Comparison of ENCODE assay signal across 8 cellular contexts in the genomic region with DNA sequence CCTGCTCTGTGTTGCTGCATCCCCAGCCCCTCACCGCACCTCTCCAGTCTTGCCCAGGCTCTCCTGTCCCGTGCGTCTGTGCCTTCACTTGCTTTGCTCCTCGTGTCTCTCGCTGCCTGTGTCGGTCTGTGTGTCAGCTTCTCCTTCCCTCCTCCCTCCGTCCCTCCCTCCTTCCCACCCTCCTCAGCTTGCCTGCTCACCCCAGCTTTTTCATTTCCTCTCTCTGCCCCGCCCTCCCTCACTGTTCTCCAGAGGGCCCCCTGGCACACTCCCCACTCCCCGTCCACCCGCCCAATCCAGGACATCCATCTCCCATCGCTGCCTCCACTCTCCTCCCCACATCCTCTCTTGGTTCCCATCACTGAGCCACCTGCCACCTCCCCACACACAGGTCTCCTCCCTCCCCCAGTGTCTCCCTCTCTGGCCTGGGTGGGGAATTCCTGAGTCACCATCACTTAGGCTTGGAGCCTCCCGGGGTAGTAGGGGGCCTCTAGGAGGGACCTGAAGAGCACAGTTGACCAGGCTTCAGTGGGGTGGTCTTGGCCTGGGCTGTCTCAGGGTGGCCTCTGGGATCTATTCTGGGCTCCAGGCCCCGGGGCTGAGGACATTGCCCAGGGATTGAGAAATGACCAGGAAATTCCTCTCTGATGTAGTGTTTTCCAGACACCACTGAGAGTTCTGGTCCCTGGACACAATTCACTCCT. TPM values are rescaled to one million over a fixed set of nuclear protein-coding genes. Genes with fewer than 3 reads are reported as not detected.
DNase-seq lines count a peak whose midpoint lies in the region; ATAC-seq and TF ChIP-seq lines count a peak whose summit lies in the region.

A gene with protein sequence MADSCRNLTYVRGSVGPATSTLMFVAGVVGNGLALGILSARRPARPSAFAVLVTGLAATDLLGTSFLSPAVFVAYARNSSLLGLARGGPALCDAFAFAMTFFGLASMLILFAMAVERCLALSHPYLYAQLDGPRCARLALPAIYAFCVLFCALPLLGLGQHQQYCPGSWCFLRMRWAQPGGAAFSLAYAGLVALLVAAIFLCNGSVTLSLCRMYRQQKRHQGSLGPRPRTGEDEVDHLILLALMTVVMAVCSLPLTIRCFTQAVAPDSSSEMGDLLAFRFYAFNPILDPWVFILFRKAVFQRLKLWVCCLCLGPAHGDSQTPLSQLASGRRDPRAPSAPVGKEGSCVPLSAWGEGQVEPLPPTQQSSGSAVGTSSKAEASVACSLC (minus strand): TSS at position 132 of the 704 bp plus-strand sequence. CDS start 864 bp downstream, outside the sequence.

- peak within 1 kb of the TSS; percentile 60 for H3K4me3 Mint-ChIP-seq in activated T-helper 17 cell treated with anti-CD3 and anti-CD28 coated beads, Interleukin-2, amount 50 U/mL, for 72 hours

- H3K9me3 ChIP-seq in BE2C (no peaks in the 10 kb centered on the region), HCT116 (ENCODE audit: control insufficient read depth in 1 of 2, insufficient read depth in 1 of 2, low read depth in 1 of 2, low read length in 2 of 2) (no peaks in the 10 kb centered on the region), left lung (no peaks in the 10 kb centered on the region), tibial nerve (no peaks in the 10 kb centered on the region)

- in situ Hi-C loops in GM13977 (cut with MboI; ENCODE audit: low pct_unique_long_range_greater_than_20kb, low sequenced_read_pairs, unreplicated experiment) = no loop called here

- peaks cover 46% of the 10 kb centered on the region for H3K4me1 ChIP-seq in BE2C
- H3K4me1 ChIP-seq in HCT116 (ENCODE audit: control insufficient read depth in 1 of 2, insufficient read depth in 2 of 2, low read length in 2 of 2) = peaks cover 0 to 13% of the 10 kb centered on the region in 2 experiments; a peak in 3 of 4 replicates
- H3K4me1 ChIP-seq in left lung = peaks cover 13 to 58% of the 10 kb centered on the region in 2 donors
- peaks cover 0 to 52% (median 42%) of the 10 kb centered on the region in 4 donors for H3K4me1 ChIP-seq in tibial nerve

- DNase-seq in BE2C (no peak), HCT116 (ENCODE audit: low read depth, low spot score) (no peak), left lung (peak in 1 of 2 donors; percentile 72), tibial nerve (ENCODE audit: low spot score in 2 of 2) (peak; percentile 57 to 74), GM19240 (ENCODE audit: insufficient read length, low spot score) (no peak), GM13977 (ENCODE audit: low spot score) (no peak), NCI-H2196 treated with DMSO at 0.1 percent for 48 hours (lab: John Stamatoyannopoulos, UW; ENCODE audit: unreplicated experiment) (no peak)

- no peaks in the 10 kb centered on the region for H3K79me2 ChIP-seq in HCT116 (ENCODE audit: insufficient read depth, low read length)

- no peaks in the 10 kb centered on the region for H4K20me1 ChIP-seq in HCT116 (ENCODE audit: insufficient read depth)

- CTCF ChIA-PET in HCT116 (lab: Charles Lee) = interaction anchor here (3.1 kb wide), 1 partner anchor 11 kb away, joined by 11 read pairs; no protein-coding TSS in a partner anchor

- H3K9me2 ChIP-seq in HCT116 (ENCODE audit: insufficient read depth) = no peaks in the 10 kb centered on the region

- RAD21 ChIA-PET in HCT116 (lab: Charles Lee; ENCODE audit: low non-redundant PET in 1 of 2, low total read pairs in 2 of 2, uncharacterized antibody in 2 of 2, unreplicated experiment in 2 of 2) = no interaction called here

- no peak within 1 kb of the TSS for H3K4me3 ChIP-seq in BE2C (ENCODE audit: low read depth, low read length)
- no peak within 1 kb of the TSS for H3K4me3 ChIP-seq in HCT116 (replicated peaks in 1 of 2; ENCODE audit: low read depth in 1 of 2, low read length in 2 of 2)
- H3K4me3 ChIP-seq in left lung = peak within 1 kb of the TSS; percentile 13 to 37
- H3K4me3 ChIP-seq in tibial nerve = peak within 1 kb of the TSS in 1 of 4 donors; percentile 29

- no peak for TF ChIP-seq RAD21 in HCT116 (IDR thresholded peaks at IDR 0.05; ENCODE audit: low read depth)

- peaks cover 7% of the 10 kb centered on the region for H3K4me1 Mint-ChIP-seq in activated T-helper 17 cell treated with anti-CD3 and anti-CD28 coated beads, Interleukin-2, amount 50 U/mL, for 72 hours

- no peaks in the 10 kb centered on the region for H3K9me3 Mint-ChIP-seq in activated T-helper 17 cell treated with anti-CD3 and anti-CD28 coated beads, Interleukin-2, amount 50 U/mL, for 72 hours

- H3K27me3 ChIP-seq in BE2C (no peaks in the 10 kb centered on the region), HCT116 (ENCODE audit: insufficient read depth, low read length) (no peaks in the 10 kb centered on the region), left lung (no peaks in the 10 kb centered on the region), tibial nerve (no peaks in the 10 kb centered on the region)

- peaks cover 4% of the 10 kb centered on the region for H3K27me3 Mint-ChIP-seq in activated T-helper 17 cell treated with anti-CD3 and anti-CD28 coated beads, Interleukin-2, amount 50 U/mL, for 72 hours

- peak within 1 kb of the TSS; percentile 58 for H3K27ac Mint-ChIP-seq in activated T-helper 17 cell treated with anti-CD3 and anti-CD28 coated beads, Interleukin-2, amount 50 U/mL, for 72 hours

- TF ChIP-seq POLR2A in HCT116 (IDR thresholded peaks at IDR 0.05; ENCODE audit: borderline replicate concordance, extremely low read depth, insufficient read depth, insufficient read length) (no peak), tibial nerve (IDR thresholded peaks at IDR 0.05) (no peak)

- peak; percentile 9; the same call in 1 of the 2 replicates for TF ChIP-seq CTCF in BE2C (IDR thresholded peaks at IDR 0.05; ENCODE audit: low read depth, low read length)
- no peak for TF ChIP-seq CTCF in HCT116 (IDR thresholded peaks at IDR 0.05 in 2 of 3, conservative IDR thresholded peaks at IDR 0.05 in 1 of 3; ENCODE audit: borderline replicate concordance in 1 of 3, insufficient read depth in 1 of 3, low read depth in 2 of 3, low read length in 2 of 3)
- TF ChIP-seq CTCF in left lung (IDR thresholded peaks at IDR 0.05) = no peak
- TF ChIP-seq CTCF in tibial nerve (IDR thresholded peaks at IDR 0.05) = peak in 1 of 5 experiments; percentile 16
- no peak for TF ChIP-seq CTCF in GM13977 (IDR thresholded peaks at IDR 0.05; ENCODE audit: extremely low read depth, insufficient read depth, missing control alignments)

- H3K4me2 ChIP-seq in HCT116 (ENCODE audit: low read length) = peak within 1 kb of the TSS; percentile 28

- intact Hi-C loops in HCT116 (cut with micrococcal nuclease) = no loop called here
- intact Hi-C loops in left lung (cut with DNase I) = loop anchor here in 1 of 2 donors (5.0 kb wide), 1 partner anchor 32 kb away; no protein-coding TSS in a partner anchor

- ATAC-seq in HCT116 (peak; percentile 64), left lung (peak; percentile 71)
- ATAC-seq in activated T-helper 17 cell treated with anti-CD3 and anti-CD28 coated beads, Interleukin-2, amount 50 U/mL, for 72 hours (replicated peaks) = peak; percentile 72

- TF ChIP-seq EP300 in tibial nerve (IDR thresholded peaks at IDR 0.05) = no peak

- no peaks in the 10 kb centered on the region for H3K36me3 Mint-ChIP-seq in activated T-helper 17 cell treated with anti-CD3 and anti-CD28 coated beads, Interleukin-2, amount 50 U/mL, for 72 hours (ENCODE audit: low read depth)

- no TSS peak for BruUV-seq in HCT116 (replicated peaks; lab: Mats Ljungman, UMichigan)

- no peak within 1 kb of the TSS for H3K27ac ChIP-seq in HCT116 (ENCODE audit: low read depth, low read length)
- H3K27ac ChIP-seq in left lung = peak within 1 kb of the TSS; percentile 64 to 75
- H3K27ac ChIP-seq in tibial nerve = peak within 1 kb of the TSS; percentile 41 to 92 (median 74)

- no peak within 1 kb of the TSS for H3K9ac ChIP-seq in HCT116 (ENCODE audit: low read length)

- POLR2A ChIA-PET in HCT116 (lab: Charles Lee) = interaction anchor here (0.6 kb wide), 1 partner anchor 183 kb away, joined by 3 read pairs; no protein-coding TSS in a partner anchor

- WGBS in tibial nerve, 2 donors = 17 to 23% methylated on average over 13 of the region's 13 CpGs

- no peaks in the 10 kb centered on the region for H3K36me3 ChIP-seq in BE2C
- no peaks in the 10 kb centered on the region for H3K36me3 ChIP-seq in HCT116 (ENCODE audit: control insufficient read depth in 1 of 2, insufficient read depth in 2 of 2, low read length in 2 of 2)
- no peaks in the 10 kb centered on the region for H3K36me3 ChIP-seq in left lung
- H3K36me3 ChIP-seq in tibial nerve = no peaks in the 10 kb centered on the region

- H2AFZ ChIP-seq in HCT116 (ENCODE audit: low read depth, low read length, poor library complexity, severe bottlenecking) = no peak within 1 kb of the TSS

TF ChIP-seq in HCT116, 20 proteins besides CTCF, POLR2A, EP300 and RAD21 (continues in another document):
- no peak for TF ChIP-seq EZH2 (IDR thresholded peaks at IDR 0.05)
- no peak for TF ChIP-seq CEBPB (IDR thresholded peaks at IDR 0.05; ENCODE audit: low read depth)
- TF ChIP-seq YY1 (IDR thresholded peaks at IDR 0.05; ENCODE audit: extremely low read depth, insufficient replicate concordance, low read depth, low read length) = no peak

RNA-seq across cellular contexts. Expression of the gene that starts here (rescaled TPM):
- polyA plus RNA-seq in BE2C (2012; ENCODE audit: insufficient read depth, insufficient read length, low read depth) = 16.1 TPM
- not detected for total RNA-seq in HCT116 (2021; ENCODE audit: unreplicated experiment)
- 0.03 TPM in 1 of 2 replicates, not detected in the other for polyA plus RNA-seq in HCT116 (2012)
- total RNA-seq in activated T-helper 17 cell treated with anti-CD3 and anti-CD28 coated beads, Interleukin-2, amount 50 U/mL, for 72 hours = 10 to 100 TPM in 1 of 2 donors, 1 to 10 TPM in 1; 1.3 to 12.9 TPM
- 10 to 100 TPM in 1 of 2 donors, 1 to 10 TPM in 1; 9.8 to 12.1 TPM for total RNA-seq in left lung
- total RNA-seq in tibial nerve = 10 to 100 TPM in 2 of 4 donors, 1 to 10 TPM in 2; 3.1 to 43.2 (median 12.7) TPM

Comparison
In these comparisons a context has a peak if more than half of its experiments do, and no peak if none do; other contexts are left out.
1. Peak in ATAC-seq and H3K4me2 ChIP-seq in HCT116; RNA of the gene not detected or under 1 TPM.
2. DNase-seq: peak in tibial nerve (2 of 2); none in BE2C (single experiment), HCT116 (single experiment), GM19240 (single experiment), GM13977 (single experiment) and NCI-H2196 treated with DMSO at 0.1 percent for 48 hours (single experiment).
3. H3K4me3 ChIP-seq: peak in left lung (2 of 2); none in BE2C (single experiment) and HCT116 (0 of 2).
4. Peak in every context shown above with its lines, with median percentiles within 50 percentile points of each other: ATAC-seq.